ENCODE assay signal across 11 cellular contexts in the genomic region with DNA sequence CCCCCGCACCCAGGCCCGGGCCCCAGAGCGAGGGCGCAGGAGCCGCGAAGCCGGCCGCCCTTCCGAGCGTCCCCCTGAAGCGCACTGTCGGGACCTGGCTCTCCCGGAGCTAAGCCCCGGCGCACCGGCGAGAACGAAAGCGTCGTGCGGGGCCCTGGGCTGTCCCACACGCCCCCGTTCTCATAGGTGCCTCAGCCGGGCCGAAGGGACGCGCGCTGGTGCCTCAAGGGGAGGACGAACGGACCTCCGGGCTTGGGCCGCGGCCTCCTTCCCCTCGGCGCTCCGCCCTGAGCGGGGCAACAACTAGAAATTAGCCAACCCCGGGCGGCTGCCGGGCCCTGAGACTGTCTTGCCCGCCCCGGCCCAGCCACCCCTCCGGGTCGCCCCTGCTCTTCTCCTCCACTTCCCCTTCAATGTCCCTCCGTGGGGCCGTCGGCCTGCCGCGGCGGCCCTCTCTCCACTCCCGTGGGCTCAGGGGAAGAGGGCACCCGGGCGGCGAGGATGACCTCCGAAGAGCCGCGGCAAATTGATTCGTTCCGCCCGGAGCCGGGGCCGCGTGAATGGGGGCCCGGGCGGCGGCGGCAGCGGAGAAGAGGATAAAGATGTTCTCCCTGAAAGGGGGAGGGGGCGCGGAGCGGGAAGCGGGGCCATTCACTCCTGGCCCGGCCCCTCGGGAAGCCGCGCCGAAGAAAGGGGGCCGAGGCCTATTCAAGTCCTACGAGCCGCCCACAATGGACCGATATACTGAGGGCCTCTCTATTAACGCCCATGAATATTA. TPM values are rescaled to one million over a fixed set of nuclear protein-coding genes. Genes with fewer than 3 reads are reported as not detected.
A peak's percentile ranks its signal among the peaks of the same experiment; 100 is the strongest.
DNase-seq lines count a peak whose midpoint lies in the region; ATAC-seq and TF ChIP-seq lines count a peak whose summit lies in the region.
"Had no signal": no experiment of that assay in that cellular context is flagged by ENCODE, and none has a peak within 500 bp of the region (broad histone marks: within the 10 kb centered on the region; RNA-seq: fewer than 3 reads in every experiment).

No MANE protein-coding gene starts in this region.

- H3K4me1 ChIP-seq in mammary epithelial cell (ENCODE audit: insufficient read depth, low read length) (peaks cover 9% of the 10 kb centered on the region), left lung (peaks cover 27 to 61% of the 10 kb centered on the region in 2 donors), thymus (ENCODE audit: control insufficient read depth, insufficient read depth, low read length) (no peaks in the 10 kb centered on the region)

- H3K36me3 ChIP-seq in mammary epithelial cell (ENCODE audit: insufficient read depth, low read length) (no peaks in the 10 kb centered on the region), left lung (no peaks in the 10 kb centered on the region), thymus (ENCODE audit: control insufficient read depth, insufficient read depth) (no peaks in the 10 kb centered on the region)

- H3K9me3 ChIP-seq in mammary epithelial cell (replicated peaks; ENCODE audit: insufficient read depth, low read length), result peaks cover 4% of the 10 kb centered on the region
- no peaks in the 10 kb centered on the region for H3K9me3 ChIP-seq in left lung
- H3K9me3 ChIP-seq in thymus (ENCODE audit: control insufficient read depth), result peaks cover 1% of the 10 kb centered on the region

- H3K4me2 ChIP-seq in mammary epithelial cell (ENCODE audit: insufficient read depth, low read depth, low read length), result peak overlapping the region; percentile 79

- intact Hi-C loops in mammary epithelial cell (cut with micrococcal nuclease), result no loop called here
- intact Hi-C loops in left lung (cut with DNase I), result no loop called here

- no peaks in the 10 kb centered on the region for H4K20me1 ChIP-seq in mammary epithelial cell (ENCODE audit: insufficient read depth, low read length)

- no peak for TF ChIP-seq CTCF in mammary epithelial cell (conservative IDR thresholded peaks at IDR 0.05 in 1 of 2, IDR thresholded peaks at IDR 0.05 in 1 of 2; ENCODE audit: extremely low read depth in 1 of 2, insufficient read depth in 1 of 2, low read depth in 1 of 2, low read length in 2 of 2)
- TF ChIP-seq CTCF in left lung (IDR thresholded peaks at IDR 0.05), result no peak

- in situ Hi-C loops in mammary epithelial cell (cut with MboI; ENCODE audit: low sequenced_read_pairs in 2 of 2), result no loop called here

- H3K79me2 ChIP-seq in mammary epithelial cell (ENCODE audit: insufficient read depth, low read length), result no peaks in the 10 kb centered on the region

- no TSS peak for BruUV-seq in mammary epithelial cell (replicated peaks; lab: Mats Ljungman, UMichigan)

- DNase-seq in NCI-H82 (lab: John Stamatoyannopoulos, UW) (peak; percentile 28), NCI-H82 treated with DMSO at 0.1 percent for 48 hours (lab: John Stamatoyannopoulos, UW; ENCODE audit: unreplicated experiment) (no peak), mammary epithelial cell (no peak), left lung (peak in 1 of 2 donors; percentile 69)
- DNase-seq: activated CD4-positive, alpha-beta T cell treated with anti-CD3 and anti-CD28 coated beads, Interleukin-2, amount 50 U/mL, for 1 hour; NCI-H526 treated with DMSO at 0.1 percent for 48 hours; stimulated activated CD8-positive, alpha-beta memory T cell treated with anti-CD3 and anti-CD28 coated beads, Interleukin-4, amount 100 ng/mL, for 48 hours had no signal

- CTCF ChIA-PET in mammary epithelial cell (lab: Charles Lee; ENCODE audit: low non-redundant PET), result no interaction called here

- ATAC-seq in left lung (peak; percentile 6), GM19397 (IDR thresholded peaks at IDR 0.05; ENCODE audit: unreplicated experiment) (no peak), HG02642 (IDR thresholded peaks at IDR 0.05; ENCODE audit: poor library complexity, unreplicated experiment) (no peak), GM19455 (IDR thresholded peaks at IDR 0.05; ENCODE audit: unreplicated experiment) (no peak)

- H3K4me3 ChIP-seq in mammary epithelial cell (replicated peaks in 1 of 3; ENCODE audit: insufficient read depth in 1 of 3, low read depth in 2 of 3, low read length in 3 of 3) (peak overlapping the region in 2 of 3 experiments; percentile 27 to 38), left lung (peak overlapping the region in 1 of 2 donors; percentile 30), thymus (ENCODE audit: low read length) (peak overlapping the region; percentile 21)

- H3K27ac ChIP-seq in mammary epithelial cell (ENCODE audit: insufficient read depth, low read depth, low read length), result no peak overlapping the region
- no peak overlapping the region for H3K27ac ChIP-seq in left lung
- H3K27ac ChIP-seq in thymus (ENCODE audit: low read depth), result no peak overlapping the region

- WGBS in mammary epithelial cell (ENCODE audit: low coverage, missing lambda C conversion rate), result 5% methylated on average over 11 of the region's 82 CpGs
- 3% methylated on average over 82 of the region's 82 CpGs for WGBS in thymus

- dilution Hi-C loops in mammary epithelial cell (cut with HindIII; ENCODE audit: low sequenced_read_pairs), result no loop called here

- peak overlapping the region; percentile 13 for H2AFZ ChIP-seq in mammary epithelial cell (ENCODE audit: low read depth, low read length)

- no peak overlapping the region for H3K9ac ChIP-seq in mammary epithelial cell (ENCODE audit: insufficient read depth, low read length)

- H3K27me3 ChIP-seq in mammary epithelial cell (ENCODE audit: insufficient read depth, low read length) (peaks cover 77% of the 10 kb centered on the region), left lung (peaks cover 97 to 100% of the 10 kb centered on the region in 2 donors), thymus (ENCODE audit: control insufficient read depth, insufficient read depth) (peaks cover 87% of the 10 kb centered on the region)

RNA-seq across cellular contexts. Expression of a gene that starts 3.5 kb away (rescaled TPM):
- total RNA-seq in mammary epithelial cell, result not detected
- not detected for polyA plus RNA-seq in mammary epithelial cell
- polyA minus RNA-seq in mammary epithelial cell, result not detected
- total RNA-seq in left lung, result not detected
- 0.02 TPM for polyA plus RNA-seq in thymus

RNA-seq across cellular contexts. Expression of a gene that starts 32.7 kb away (rescaled TPM):
- total RNA-seq in mammary epithelial cell (10 to 100 TPM; 17.0 to 37.6 TPM), left lung (10 to 100 TPM; 17.5 to 27.6 TPM)
- polyA plus RNA-seq in mammary epithelial cell (41.6 TPM), thymus (20.2 TPM)
- polyA minus RNA-seq in mammary epithelial cell, result 56.0 TPM
